16 cellular contexts compared by ENCODE assay signal in the genomic region with DNA sequence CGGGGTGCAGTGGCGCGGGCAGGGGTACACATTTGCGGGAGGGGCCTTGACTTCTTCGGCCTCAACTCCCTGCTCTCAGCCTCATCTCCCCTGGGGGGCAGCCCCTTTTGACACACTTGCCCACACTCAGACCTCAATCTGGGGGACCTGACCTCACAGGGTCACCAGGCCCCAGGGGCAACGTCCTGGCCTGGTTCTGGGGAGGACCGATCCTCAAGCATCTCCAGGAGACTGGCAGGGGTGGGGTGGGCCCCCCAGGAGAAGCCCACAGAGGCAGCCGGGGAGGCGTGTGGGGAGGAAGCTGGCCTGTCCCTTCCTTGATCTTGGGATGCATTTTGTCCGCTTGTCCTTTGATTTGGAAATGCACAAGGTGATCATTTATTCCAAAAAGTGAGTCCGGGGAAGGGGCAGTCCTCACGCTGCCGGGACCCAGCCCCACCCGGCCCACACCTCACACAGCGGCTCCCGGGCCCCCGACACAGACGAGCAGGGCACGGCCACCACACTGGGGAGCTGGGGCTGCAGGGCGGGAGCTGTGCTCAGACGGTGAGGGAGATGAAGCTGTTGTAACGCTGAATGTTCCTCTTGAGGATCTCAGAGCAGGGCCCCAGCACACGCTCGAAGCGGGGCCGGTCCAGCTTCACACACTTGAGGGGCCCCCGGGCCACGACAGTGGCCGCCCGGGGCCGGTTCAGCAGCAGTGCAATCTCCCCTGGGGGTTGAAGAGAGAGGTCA. TPM values are rescaled to one million over a fixed set of nuclear protein-coding genes. Genes with fewer than 3 reads are reported as not detected.
DNase-seq lines count a peak whose midpoint lies in the region; ATAC-seq and TF ChIP-seq lines count a peak whose summit lies in the region.
"Had no signal": no experiment of that assay in that cellular context is flagged by ENCODE, and none has a peak within 500 bp of the region (broad histone marks: within the 10 kb centered on the region; RNA-seq: fewer than 3 reads in every experiment).

No MANE protein-coding gene starts in this region.

- H3K27me3 ChIP-seq in BLaER1 (no peaks in the 10 kb centered on the region), hepatocyte (no peaks in the 10 kb centered on the region)
- no peaks in the 10 kb centered on the region for H3K27me3 ChIP-seq in BLaER1 treated with 17β-estradiol and CSF1 and Interleukin-3, amounts not matched to agents 10 nM and 100 nM
- H3K27me3 ChIP-seq: BE2C had no signal

- no peaks in the 10 kb centered on the region for H3K9me2 ChIP-seq in hepatocyte (replicated peaks; ENCODE audit: insufficient read depth)

- DNase-seq in hepatocyte (ENCODE audit: low spot score) (no peak), midbrain (lab: John Stamatoyannopoulos, UW) (no peak)
- DNase-seq: ACHN; BE2C; CD4-positive, alpha-beta memory T cell; DMS153; DMS79; GDM1; HCEC 1CT had no signal

- no peak overlapping the region for H3K9ac ChIP-seq in BLaER1
- no peak overlapping the region for H3K9ac ChIP-seq in BLaER1 treated with 17β-estradiol and CSF1 and Interleukin-3, amounts not matched to agents 10 nM and 100 nM

- no peak for TF ChIP-seq CTCF in hepatocyte (IDR thresholded peaks at IDR 0.05; ENCODE audit: poor library complexity)

- peaks cover 4% of the 10 kb centered on the region for H3K9me3 Mint-ChIP-seq in stimulated activated memory B cell treated with anti-CD40 and anti-IgM and Interleukin-4, amounts not matched to agents 10 μg/mL and 1 μg/mL and 100 μg/mL, for 72 hours

- H3K4me2 ChIP-seq in BLaER1 (peak overlapping the region; percentile 50), hepatocyte (no peak overlapping the region)
- H3K4me2 ChIP-seq in BLaER1 treated with 17β-estradiol and CSF1 and Interleukin-3, amounts not matched to agents 10 nM and 100 nM = peak overlapping the region in 8 of 11 experiments; percentile 9 to 38 (median 27); a peak in 10 of 22 replicates
- H3K4me2 ChIP-seq: GM23338 had no signal

- WGBS in hepatocyte (ENCODE audit: low lambda C conversion rate, missing lambda C conversion rate) = 98% methylated on average over 30 of the region's 31 CpGs

- H3K36me3 ChIP-seq in BLaER1 (no peaks in the 10 kb centered on the region), hepatocyte (replicated peaks; ENCODE audit: insufficient read depth, low read depth) (no peaks in the 10 kb centered on the region)
- no peaks in the 10 kb centered on the region for H3K36me3 ChIP-seq in BLaER1 treated with 17β-estradiol and CSF1 and Interleukin-3, amounts not matched to agents 10 nM and 100 nM
- H3K36me3 ChIP-seq: BE2C had no signal

- no peaks in the 10 kb centered on the region for H3K27me3 Mint-ChIP-seq in stimulated activated memory B cell treated with anti-CD40 and anti-IgM and Interleukin-4, amounts not matched to agents 10 μg/mL and 1 μg/mL and 100 μg/mL, for 72 hours
- H3K27me3 Mint-ChIP-seq: CD4-positive, alpha-beta memory T cell had no signal

- H3K27ac Mint-ChIP-seq in stimulated activated memory B cell treated with anti-CD40 and anti-IgM and Interleukin-4, amounts not matched to agents 10 μg/mL and 1 μg/mL and 100 μg/mL, for 72 hours = no peak overlapping the region
- H3K27ac Mint-ChIP-seq: CD14-positive monocyte; CD4-positive, alpha-beta memory T cell; GM23338 had no signal

- H3K27ac ChIP-seq in BLaER1 (no peak overlapping the region), hepatocyte (peak overlapping the region; percentile 77)
- no peak overlapping the region for H3K27ac ChIP-seq in BLaER1 treated with 17β-estradiol and CSF1 and Interleukin-3, amounts not matched to agents 10 nM and 100 nM
- H3K27ac ChIP-seq: HL-60 had no signal

- no peaks in the 10 kb centered on the region for H3K4me1 Mint-ChIP-seq in stimulated activated memory B cell treated with anti-CD40 and anti-IgM and Interleukin-4, amounts not matched to agents 10 μg/mL and 1 μg/mL and 100 μg/mL, for 72 hours
- H3K4me1 Mint-ChIP-seq: CD14-positive monocyte; CD4-positive, alpha-beta memory T cell; GM23338 had no signal

- H2AFZ ChIP-seq in hepatocyte = no peak overlapping the region
- H2AFZ ChIP-seq: GM23338 had no signal

- no peaks in the 10 kb centered on the region for H3K79me2 ChIP-seq in hepatocyte

- H3K4me1 ChIP-seq in BLaER1 (peaks cover 13% of the 10 kb centered on the region), hepatocyte (ENCODE audit: insufficient read depth) (peaks cover 11% of the 10 kb centered on the region)
- peaks cover 0 to 14% (median 7%) of the 10 kb centered on the region in 10 experiments; a peak in 12 of 20 replicates for H3K4me1 ChIP-seq in BLaER1 treated with 17β-estradiol and CSF1 and Interleukin-3, amounts not matched to agents 10 nM and 100 nM
- H3K4me1 ChIP-seq: BE2C had no signal

- peaks cover 19% of the 10 kb centered on the region for H3K36me3 Mint-ChIP-seq in stimulated activated memory B cell treated with anti-CD40 and anti-IgM and Interleukin-4, amounts not matched to agents 10 μg/mL and 1 μg/mL and 100 μg/mL, for 72 hours
- H3K36me3 Mint-ChIP-seq: CD14-positive monocyte had no signal

- H3K4me3 ChIP-seq in BLaER1 (no peak overlapping the region), hepatocyte (no peak overlapping the region)
- H3K4me3 ChIP-seq in BLaER1 treated with 17β-estradiol and CSF1 and Interleukin-3, amounts not matched to agents 10 nM and 100 nM = no peak overlapping the region
- H3K4me3 ChIP-seq: GM23338 had no signal

- no peak overlapping the region for H3K4me3 Mint-ChIP-seq in stimulated activated memory B cell treated with anti-CD40 and anti-IgM and Interleukin-4, amounts not matched to agents 10 μg/mL and 1 μg/mL and 100 μg/mL, for 72 hours
- H3K4me3 Mint-ChIP-seq: CD14-positive monocyte; CD4-positive, alpha-beta memory T cell; GM23338 had no signal

- H4K20me1 ChIP-seq in BLaER1 (no peaks in the 10 kb centered on the region), hepatocyte (ENCODE audit: insufficient read depth, poor library complexity, severe bottlenecking) (no peaks in the 10 kb centered on the region)
- peaks cover 0 to 3% (median 0%) of the 10 kb centered on the region in 11 experiments; a peak in 2 of 22 replicates for H4K20me1 ChIP-seq in BLaER1 treated with 17β-estradiol and CSF1 and Interleukin-3, amounts not matched to agents 10 nM and 100 nM

- peaks cover 4% of the 10 kb centered on the region; the same call in 1 of the 2 replicates for H3K9me3 ChIP-seq in BLaER1
- peaks cover 0 to 10% (median 6%) of the 10 kb centered on the region in 11 experiments; a peak in 6 of 22 replicates for H3K9me3 ChIP-seq in BLaER1 treated with 17β-estradiol and CSF1 and Interleukin-3, amounts not matched to agents 10 nM and 100 nM (replicated peaks in 1 of 11)
- H3K9me3 ChIP-seq in hepatocyte (ENCODE audit: low read depth) = no peaks in the 10 kb centered on the region

- ATAC-seq in stimulated activated memory B cell treated with anti-CD40 and anti-IgM and Interleukin-4, amounts not matched to agents 10 μg/mL and 1 μg/mL and 100 μg/mL, for 72 hours = peak; percentile 18
- ATAC-seq in GM18519 (IDR thresholded peaks at IDR 0.05; ENCODE audit: low FRiP score, unreplicated experiment) = no peak

RNA-seq across cellular contexts. Expression of a gene that starts 30.4 kb away (rescaled TPM):
- 56.6 and 63.1 TPM in 2 replicates for total RNA-seq in hepatocyte
- 22.3 and 30.7 TPM in 2 replicates for polyA plus RNA-seq in hepatocyte
- polyA plus RNA-seq: CD4-positive, alpha-beta memory T cell had no signal
